ENCODE assay signal across 9 cellular contexts in genomic region chr14:68968051-68968450, GRCh38. TPM values are rescaled to one million over a fixed set of nuclear protein-coding genes. Genes with fewer than 3 reads are reported as not detected.
DNase-seq lines count a peak whose midpoint lies in the region; ATAC-seq, FAIRE-seq and TF ChIP-seq lines count a peak whose summit lies in the region.
"Had no signal": no experiment of that assay in that cellular context is flagged by ENCODE, and none has a peak within 500 bp of the region (broad histone marks: within the 10 kb centered on the region; RNA-seq: fewer than 3 reads in every experiment).

No MANE protein-coding gene starts in this region.

- peak overlapping the region; percentile 69 for H3K27ac ChIP-seq in RWPE1
- no peak overlapping the region for H3K27ac ChIP-seq in endothelial cell of umbilical vein (ENCODE audit: insufficient read depth, low read depth, low read length)

- no peak for ATAC-seq in HG02623 (IDR thresholded peaks at IDR 0.05; ENCODE audit: unreplicated experiment)
- ATAC-seq in GM21737 (IDR thresholded peaks at IDR 0.05; ENCODE audit: unreplicated experiment), result no peak

- H4K20me1 ChIP-seq in endothelial cell of umbilical vein (replicated peaks; ENCODE audit: control insufficient read depth, extremely low read depth, insufficient read depth, low read length), result no peaks in the 10 kb centered on the region

- no peaks in the 10 kb centered on the region for H3K27me3 ChIP-seq in endothelial cell of umbilical vein (ENCODE audit: control insufficient read depth in 2 of 2, insufficient read depth in 2 of 2, low read length in 2 of 2)

- BruUV-seq in endothelial cell of umbilical vein (replicated peaks; lab: Mats Ljungman, UMichigan), result no TSS peak

- no peak for TF ChIP-seq CTCF in RWPE1 (conservative IDR thresholded peaks at IDR 0.05; ENCODE audit: low read depth)
- no peak for TF ChIP-seq CTCF in endothelial cell of umbilical vein (IDR thresholded peaks at IDR 0.05; ENCODE audit: extremely low read depth in 1 of 2, insufficient read depth in 1 of 2, low read depth in 1 of 2, low read length in 2 of 2)

- no peak overlapping the region for H3K4me2 ChIP-seq in endothelial cell of umbilical vein (ENCODE audit: insufficient read depth, low read length)

- FAIRE-seq in endothelial cell of umbilical vein (lab: Jason Lieb, UNC), result peak; percentile 26

- POLR2A ChIA-PET in RWPE1 (lab: Yijun Ruan, JAX; ENCODE audit: low non-redundant PET), result no interaction called here
- POLR2A ChIA-PET in endothelial cell of umbilical vein (lab: Charles Lee), result no interaction called here

- dilution Hi-C loops in endothelial cell of umbilical vein (cut with MboI; ENCODE audit: extremely low pct_ligation_motif_present, low sequenced_read_pairs), result no loop called here

- H3K79me2 ChIP-seq in endothelial cell of umbilical vein (ENCODE audit: control insufficient read depth, insufficient read depth, low read length), result peaks cover 100% of the 10 kb centered on the region

- no peak overlapping the region for H3K4me3 ChIP-seq in endothelial cell of umbilical vein (replicated peaks in 1 of 3; ENCODE audit: insufficient read depth in 1 of 3, low read depth in 1 of 3, low read length in 3 of 3)

- H3K9me1 ChIP-seq in endothelial cell of umbilical vein (replicated peaks; ENCODE audit: control insufficient read depth, extremely low read depth, insufficient read depth, low read length), result no peaks in the 10 kb centered on the region

- TF ChIP-seq POLR2A in endothelial cell of umbilical vein (IDR thresholded peaks at IDR 0.05; ENCODE audit: low read depth, low read length), result no peak

- intact Hi-C loops in endothelial cell of umbilical vein (cut with micrococcal nuclease), result loop anchor here (2.0 kb wide), 1 partner anchor 57 kb away; no protein-coding TSS in a partner anchor

- DNase-seq in RWPE1 (ENCODE audit: low spot score), result no peak
- peak; percentile 61 for DNase-seq in activated T-cell treated with anti-CD3 and anti-CD28 coated beads for 1 hour (ENCODE audit: low read depth)
- no peak for DNase-seq in endothelial cell of umbilical vein (ENCODE audit: low read depth, low spot score)
- DNase-seq in stimulated activated CD8-positive, alpha-beta memory T cell treated with anti-CD3 and anti-CD28 coated beads, Interleukin-12 subunit alpha, Interleukin-12 subunit beta, amount 100 ng/mL, for 4 hours (ENCODE audit: low read depth), result peak; percentile 34
- DNase-seq in NCI-H1930 (lab: John Stamatoyannopoulos, UW), result no peak
- DNase-seq in NCI-H510A (lab: John Stamatoyannopoulos, UW), result no peak
- DNase-seq: Karpas-422 had no signal

- H3K9ac ChIP-seq in endothelial cell of umbilical vein (replicated peaks; ENCODE audit: extremely low read depth, insufficient read depth, low read length), result no peak overlapping the region

- no peaks in the 10 kb centered on the region for H3K9me3 ChIP-seq in endothelial cell of umbilical vein (replicated peaks; ENCODE audit: control insufficient read depth, insufficient read depth, low read length)

- peaks cover 70% of the 10 kb centered on the region for H3K4me1 ChIP-seq in endothelial cell of umbilical vein (ENCODE audit: control insufficient read depth, extremely low read depth, insufficient read depth, low read length)

- no peak overlapping the region for H2AFZ ChIP-seq in endothelial cell of umbilical vein (ENCODE audit: low read depth, low read length)

- H3K36me3 ChIP-seq in endothelial cell of umbilical vein (ENCODE audit: control insufficient read depth in 2 of 2, extremely low read depth in 1 of 2, insufficient read depth in 2 of 2, low read length in 2 of 2), result peaks cover 8 to 17% of the 10 kb centered on the region in 2 experiments

- CTCF ChIA-PET in RWPE1 (lab: Yijun Ruan, JAX) (no interaction called here), endothelial cell of umbilical vein (lab: Charles Lee) (interaction anchor here (0.7 to 2.1 kb wide), 4 partner anchors 26 to 158 kb away, joined by 3 to 6 read pairs (median 4); no protein-coding TSS in a partner anchor)

TF ChIP-seq in endothelial cell of umbilical vein, 7 proteins besides CTCF, POLR2A, EP300 and RAD21:
- TF ChIP-seq POLR2AphosphoS5 (IDR thresholded peaks at IDR 0.05; ENCODE audit: insufficient read depth, low read depth, low read length) (no peak), EZH2 (IDR thresholded peaks at IDR 0.05; ENCODE audit: borderline replicate concordance, low read depth, low read length, severe bottlenecking) (no peak), JUN (IDR thresholded peaks at IDR 0.05; ENCODE audit: borderline replicate concordance, insufficient read depth, insufficient read length, low read depth) (no peak), MAX (IDR thresholded peaks at IDR 0.05; ENCODE audit: insufficient read depth, insufficient read length) (no peak), MYC (IDR thresholded peaks at IDR 0.05; ENCODE audit: low read depth, low read length) (no peak), GATA2 (IDR thresholded peaks at IDR 0.05; ENCODE audit: insufficient read depth, insufficient read length, low read depth, low read length) (no peak), FOS (IDR thresholded peaks at IDR 0.05; ENCODE audit: borderline replicate concordance, insufficient read depth, low read length) (no peak)

RNA-seq across cellular contexts. Expression of gene ACTN1, which starts 11.1 kb away (rescaled TPM):
- 442 and 443 TPM in 2 replicates for total RNA-seq in endothelial cell of umbilical vein
- polyA plus RNA-seq in endothelial cell of umbilical vein, result 463 and 633 TPM in 2 replicates
- 379 and 382 TPM in 2 replicates for polyA plus RNA-seq in endothelial cell of umbilical vein (2011; cell fraction: cytosol; rRNA removed)
- polyA plus RNA-seq in endothelial cell of umbilical vein (2011; cell fraction: nucleus; rRNA removed), result 777 and 896 TPM in 2 replicates
- polyA plus RNA-seq in endothelial cell of umbilical vein (2012), result 398 and 442 TPM in 2 replicates
- polyA minus RNA-seq in endothelial cell of umbilical vein, result 744 and 789 TPM in 2 replicates
- polyA minus RNA-seq in endothelial cell of umbilical vein (2011; cell fraction: cytosol; rRNA and poly(A)+ RNA removed), result 104 TPM
- polyA minus RNA-seq in endothelial cell of umbilical vein (2011; cell fraction: nucleus; rRNA and poly(A)+ RNA removed), result 424 and 544 TPM in 2 replicates

Comparison
In these comparisons a context has a peak if more than half of its experiments do, and no peak if none do; other contexts are left out.
1. DNase-seq: peak in activated T-cell treated with anti-CD3 and anti-CD28 coated beads for 1 hour (single experiment) and stimulated activated CD8-positive, alpha-beta memory T cell treated with anti-CD3 and anti-CD28 coated beads, Interleukin-12 subunit alpha, Interleukin-12 subunit beta, amount 100 ng/mL, for 4 hours (single experiment); none in RWPE1 (single experiment), endothelial cell of umbilical vein (single experiment), NCI-H1930 (0 of 2) and NCI-H510A (single experiment).